ENCODE assay signal across 8 cellular contexts in the genomic region with DNA sequence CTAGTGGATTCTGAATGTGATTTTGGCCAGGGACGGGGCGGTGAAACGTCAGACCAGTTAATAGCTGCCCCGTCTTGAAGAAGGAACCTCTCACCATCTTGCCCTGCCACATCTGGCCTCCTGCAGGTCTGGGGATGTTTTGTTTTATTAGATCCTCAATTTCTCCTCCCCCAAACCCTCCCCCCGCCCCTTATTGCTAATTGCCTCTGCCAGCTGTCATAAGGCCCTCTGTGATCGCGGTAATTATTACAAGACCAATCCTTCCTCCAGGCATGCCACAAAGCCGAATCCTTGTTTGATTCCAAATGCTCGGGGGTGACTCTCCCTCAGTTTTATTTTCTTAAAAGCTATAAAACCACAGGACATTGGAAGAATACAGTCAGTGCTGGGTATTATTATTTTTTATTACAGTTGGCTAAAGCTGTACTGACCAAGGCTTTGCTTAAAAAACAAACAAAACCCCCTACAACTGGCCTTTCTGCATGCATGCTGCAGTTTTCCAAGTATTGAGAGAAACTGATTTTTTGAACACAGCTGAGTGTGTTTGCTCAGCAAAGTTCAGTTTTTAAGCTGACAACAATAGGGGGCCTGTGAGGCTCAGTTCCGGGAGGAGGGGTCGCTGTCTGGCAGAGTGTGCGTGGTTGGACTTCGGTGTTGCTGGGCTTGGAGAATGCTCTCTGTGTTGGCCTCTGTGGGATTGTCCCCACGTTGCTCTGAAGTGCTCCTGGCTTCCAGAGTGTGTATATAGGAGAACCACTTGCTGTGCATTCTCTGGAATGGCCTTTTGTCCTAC. TPM values are rescaled to one million over a fixed set of nuclear protein-coding genes. Genes with fewer than 3 reads are reported as not detected.
A peak's percentile ranks its signal among the peaks of the same experiment; 100 is the strongest.
DNase-seq lines count a peak whose midpoint lies in the region; ATAC-seq and TF ChIP-seq lines count a peak whose summit lies in the region.

No MANE protein-coding gene starts in this region.

- peak; percentile 31; the same call in 1 of the 2 replicates for TF ChIP-seq POLR2A in Raji (IDR thresholded peaks at IDR 0.05; ENCODE audit: insufficient read depth, low read depth, low read length)

- intact Hi-C loops in psoas muscle (cut with DNase I): loop anchor here (5.0 to 10.0 kb wide), 6 partner anchors 34 to 887 kb away; a partner anchor contains a TSS

- ATAC-seq in psoas muscle (no peak), HG02973 (IDR thresholded peaks at IDR 0.05; ENCODE audit: unreplicated experiment) (no peak), GM21526 (IDR thresholded peaks at IDR 0.05; ENCODE audit: low FRiP score, unreplicated experiment) (no peak)

- WGBS in psoas muscle, 3 donors: 49 to 57% (median 55%) methylated on average over 14 of the region's 14 CpGs

- peak overlapping the region; percentile 79 for H3K4me3 ChIP-seq in AG10803 (ENCODE audit: low read length)
- peak overlapping the region; percentile 87 for H3K4me3 ChIP-seq in psoas muscle

- H3K27me3 ChIP-seq in psoas muscle (ENCODE audit: insufficient read depth in 3 of 3, low read length in 2 of 3): no peaks in the 10 kb centered on the region

- H3K9me3 ChIP-seq in psoas muscle: no peaks in the 10 kb centered on the region

- in situ Hi-C loops in GM13977 (cut with MboI; ENCODE audit: low pct_unique_long_range_greater_than_20kb, low sequenced_read_pairs, unreplicated experiment): loop anchor here (10.0 kb wide), 1 partner anchor 83 kb away; no protein-coding TSS in a partner anchor

- TF ChIP-seq CTCF in AG10803 (conservative IDR thresholded peaks at IDR 0.05; ENCODE audit: low read length) (no peak), GM13977 (IDR thresholded peaks at IDR 0.05; ENCODE audit: extremely low read depth, insufficient read depth, missing control alignments) (peak; percentile 3), psoas muscle (IDR thresholded peaks at IDR 0.05) (no peak)

- DNase-seq in AG10803 (ENCODE audit: low read depth) (peak; percentile 50), GM13977 (ENCODE audit: low spot score) (peak; percentile 60), fibroblast of gingiva (ENCODE audit: low read depth) (peak; percentile 11), psoas muscle (no peak), NCI-H446 (lab: John Stamatoyannopoulos, UW) (no peak)

- no peak overlapping the region for H3K27ac ChIP-seq in psoas muscle

- peaks cover 7% of the 10 kb centered on the region for H3K4me1 ChIP-seq in psoas muscle

- H3K36me3 ChIP-seq in psoas muscle (ENCODE audit: insufficient read depth in 1 of 2, low read depth in 1 of 2): no peaks in the 10 kb centered on the region

RNA-seq across cellular contexts. Expression of a gene that starts 1.7 kb away (rescaled TPM):
- 10 to 100 TPM; 46.5 to 93.0 (median 70.7) TPM for total RNA-seq in psoas muscle
- 10 to 100 TPM in 2 of 3 donors, 1 to 10 TPM in 1; 7.8 to 14.5 (median 12.9) TPM for polyA plus RNA-seq in psoas muscle

Comparison
In these comparisons a context has a peak if more than half of its experiments do, and no peak if none do; other contexts are left out.
1. DNase-seq: peak in AG10803 (single experiment), GM13977 (single experiment) and fibroblast of gingiva (single experiment); none in psoas muscle (0 of 2) and NCI-H446 (0 of 2).